13 cellular contexts compared by ENCODE assay signal in the genomic region with DNA sequence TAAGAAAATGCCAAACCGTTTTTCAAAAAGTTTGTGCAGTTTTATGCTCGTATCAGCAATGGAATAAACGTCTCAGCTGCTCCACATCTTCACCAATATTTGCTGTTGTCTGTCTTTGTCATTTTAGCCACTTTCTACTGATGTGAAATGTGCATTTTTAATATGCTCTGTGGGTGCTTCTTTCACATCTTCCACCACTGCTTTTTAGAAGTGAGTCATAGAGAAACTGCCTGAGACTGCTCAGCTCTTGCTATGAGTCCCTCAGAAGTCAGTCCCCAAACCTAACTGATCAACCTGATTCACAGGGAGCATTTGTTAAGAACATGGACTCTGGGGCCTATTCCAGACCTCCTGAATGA. TPM values are rescaled to one million over a fixed set of nuclear protein-coding genes. Genes with fewer than 3 reads are reported as not detected.
DNase-seq lines count a peak whose midpoint lies in the region; ATAC-seq and TF ChIP-seq lines count a peak whose summit lies in the region.
"Had no signal": no experiment of that assay in that cellular context is flagged by ENCODE, and none has a peak within 500 bp of the region (broad histone marks: within the 10 kb centered on the region; RNA-seq: fewer than 3 reads in every experiment).

No MANE protein-coding gene starts in this region.

- no peaks in the 10 kb centered on the region for H3K36me3 Mint-ChIP-seq in CD8-positive, alpha-beta T cell
- peaks cover 3 to 8% of the 10 kb centered on the region in 2 donors for H3K36me3 Mint-ChIP-seq in CD4-positive, alpha-beta memory T cell

- CTCF ChIA-PET in GM10248 (lab: Yijun Ruan, JAX) = interaction anchor here (1.1 to 1.5 kb wide), 4 partner anchors 11 to 665 kb away, joined by 3 to 7 read pairs (median 4); no protein-coding TSS in a partner anchor
- CTCF ChIA-PET in CD8-positive, alpha-beta T cell (lab: Charles Lee) = no interaction called here
- CTCF ChIA-PET in CD4-positive, alpha-beta memory T cell (lab: Charles Lee; ENCODE audit: partially characterized antibody) = interaction anchor here (1.0 kb wide), 1 partner anchor 50 kb away, joined by 3 read pairs; no protein-coding TSS in a partner anchor

- no peak overlapping the region for H3K27ac Mint-ChIP-seq in CD8-positive, alpha-beta T cell
- no peak overlapping the region for H3K27ac Mint-ChIP-seq in CD4-positive, alpha-beta memory T cell

- no peak for TF ChIP-seq CTCF in GM10248 (IDR thresholded peaks at IDR 0.05; ENCODE audit: control extremely low read depth, extremely low read depth, low read depth, missing control alignments)
- TF ChIP-seq CTCF in CD8-positive, alpha-beta T cell (IDR thresholded peaks at IDR 0.05) = no peak

- peaks cover 7% of the 10 kb centered on the region for H3K9me3 Mint-ChIP-seq in CD8-positive, alpha-beta T cell
- H3K9me3 Mint-ChIP-seq in CD4-positive, alpha-beta memory T cell = peaks cover 2 to 37% (median 22%) of the 10 kb centered on the region in 8 donors

- no peaks in the 10 kb centered on the region for H3K9me3 ChIP-seq in CD8-positive, alpha-beta T cell (ENCODE audit: low read length)
- H3K9me3 ChIP-seq in CD4-positive, alpha-beta memory T cell (ENCODE audit: control insufficient read depth in 1 of 2, low read length in 2 of 2) = no peaks in the 10 kb centered on the region

- POLR2A ChIA-PET in GM10248 (lab: Yijun Ruan, JAX) = no interaction called here
- POLR2A ChIA-PET in CD8-positive, alpha-beta T cell (lab: Charles Lee) = no interaction called here
- POLR2A ChIA-PET in CD4-positive, alpha-beta memory T cell (lab: Charles Lee; ENCODE audit: partially characterized antibody) = no interaction called here

- no peaks in the 10 kb centered on the region for H3K4me1 ChIP-seq in CD8-positive, alpha-beta T cell (ENCODE audit: insufficient read depth, low read length)
- H3K4me1 ChIP-seq in CD4-positive, alpha-beta memory T cell (ENCODE audit: insufficient read depth, low read length) = no peaks in the 10 kb centered on the region

- no peaks in the 10 kb centered on the region for H3K27me3 ChIP-seq in CD8-positive, alpha-beta T cell (ENCODE audit: insufficient read depth, low read length)
- no peaks in the 10 kb centered on the region for H3K27me3 ChIP-seq in CD4-positive, alpha-beta memory T cell (ENCODE audit: insufficient read depth, low read length)
- H3K27me3 ChIP-seq: cardiac muscle cell had no signal

- H3K27ac ChIP-seq in CD8-positive, alpha-beta T cell (ENCODE audit: low read depth, low read length) = no peak overlapping the region
- H3K27ac ChIP-seq in CD4-positive, alpha-beta memory T cell (ENCODE audit: low read depth, low read length) = no peak overlapping the region
- H3K27ac ChIP-seq: C4-2B, cardiac muscle cell had no signal

- intact Hi-C loops in CD8-positive, alpha-beta T cell (cut with DNase I, micrococcal nuclease) = no loop called here
- intact Hi-C loops in CD4-positive, alpha-beta memory T cell (cut with micrococcal nuclease) = no loop called here

- H3K4me1 Mint-ChIP-seq in CD8-positive, alpha-beta T cell (ENCODE audit: low read depth) = no peaks in the 10 kb centered on the region
- H3K4me1 Mint-ChIP-seq in CD4-positive, alpha-beta memory T cell = peaks cover 0 to 4% (median 1%) of the 10 kb centered on the region in 4 donors

- peak; percentile 83 for DNase-seq in GM10248 (ENCODE audit: extremely low spot score)
- no peak for DNase-seq in CD8-positive, alpha-beta T cell
- DNase-seq in HuH-7 (ENCODE audit: low spot score) = no peak
- no peak for DNase-seq in CD4-positive, alpha-beta memory T cell
- DNase-seq in epidermal melanocyte (ENCODE audit: insufficient read length, low spot score) = no peak
- DNase-seq: mesenchymal stem cell, NCI-H1417 treated with DMSO at 0.1 percent for 48 hours, substantia nigra had no signal

- no peaks in the 10 kb centered on the region for H3K36me3 ChIP-seq in CD8-positive, alpha-beta T cell (ENCODE audit: insufficient read depth, low read length)
- H3K36me3 ChIP-seq in CD4-positive, alpha-beta memory T cell (ENCODE audit: insufficient read depth, low read length) = no peaks in the 10 kb centered on the region
- H3K36me3 ChIP-seq: cardiac muscle cell had no signal

- peak; percentile 99 for ATAC-seq in GM18907 (IDR thresholded peaks at IDR 0.05; ENCODE audit: unreplicated experiment)
- ATAC-seq in HG02588 (IDR thresholded peaks at IDR 0.05; ENCODE audit: unreplicated experiment) = peak; percentile 99
- ATAC-seq in HG03457 (IDR thresholded peaks at IDR 0.05; ENCODE audit: unreplicated experiment) = peak; percentile 98
- ATAC-seq in CD8-positive, alpha-beta T cell = no peak

- H3K27me3 Mint-ChIP-seq in CD8-positive, alpha-beta T cell (ENCODE audit: low read depth) = no peaks in the 10 kb centered on the region
- H3K27me3 Mint-ChIP-seq in CD4-positive, alpha-beta memory T cell = peaks cover 0 to 2% of the 10 kb centered on the region in 2 donors

- H3K4me3 ChIP-seq in CD8-positive, alpha-beta T cell (ENCODE audit: low read depth, low read length) = no peak overlapping the region
- no peak overlapping the region for H3K4me3 ChIP-seq in CD4-positive, alpha-beta memory T cell (ENCODE audit: low read length in 2 of 2)
- H3K4me3 ChIP-seq: cardiac muscle cell had no signal

- no peak overlapping the region for H3K4me3 Mint-ChIP-seq in CD8-positive, alpha-beta T cell
- peak overlapping the region in 1 of 8 donors; percentile 5 for H3K4me3 Mint-ChIP-seq in CD4-positive, alpha-beta memory T cell

RNA-seq across cellular contexts. Expression of gene EPC2, which starts 41.0 kb away (rescaled TPM):
- 10 to 100 TPM; 94.2 to 98.3 TPM for total RNA-seq in CD8-positive, alpha-beta T cell
- total RNA-seq in CD4-positive, alpha-beta memory T cell = 10 to 100 TPM; 70.9 to 77.9 TPM
- 1 to 10 TPM; 1.4 to 3.8 TPM for polyA plus RNA-seq in CD4-positive, alpha-beta memory T cell
